In genomic region chr5:4987431-4987830, GRCh38 we compare ENCODE assay signal across 28 cellular contexts.
"Had no signal": no experiment of that assay in that cellular context is flagged by ENCODE, and none has a peak within 500 bp of the region (broad histone marks: within the 10 kb centered on the region; RNA-seq: fewer than 3 reads in every experiment).

No MANE protein-coding gene starts in this region.

- H3K4me3 ChIP-seq: heart right ventricle, hepatocyte, left lung, lower lobe of right lung, ovary, skin epidermis, stomach, suprapubic skin, thoracic aorta, tibial artery, upper lobe of right lung had no signal

- H3K36me3 ChIP-seq: heart right ventricle, left lung, lower lobe of right lung, ovary, stomach, suprapubic skin, thoracic aorta, tibial artery, upper lobe of right lung had no signal

- DNase-seq: heart right ventricle; islet precursor cell; kidney glomerular epithelial cell; left colon; left lung; lower lobe of right lung; mammary epithelial cell; mesenchymal stem cell; naive B cell; natural killer cell; ovary; retina; right cardiac atrium; stimulated activated CD4-positive, alpha-beta T cell treated with anti-CD3 and anti-CD28 coated beads, Interleukin-12 subunit alpha, Interleukin-12 subunit beta, amount 100 ng/mL, for 4 hours; stimulated activated CD4-positive, alpha-beta T cell treated with anti-CD3 and anti-CD28 coated beads, Interleukin-15, amount 100 ng/mL, for 24 hours; stimulated activated CD4-positive, alpha-beta T cell treated with anti-CD3 and anti-CD28 coated beads, Interleukin-2, amount 100 ng/mL, for 24 hours; stimulated activated CD4-positive, alpha-beta T cell treated with anti-CD3 and anti-CD28 coated beads, Interleukin-4, amount 100 ng/mL, for 1 hour; stimulated activated naive B cell treated with anti-CD40 and anti-IgM and Interleukin-4, amounts not matched to agents 10 μg/mL and 1 μg/mL and 100 μg/mL, for 72 hours; stimulated activated naive CD8-positive, alpha-beta T cell treated with anti-CD3 and anti-CD28 coated beads, Interleukin-15, Interleukin-2, amounts not matched to agents 100 U/mL and 50 U/mL, for 24 hours; stomach; tibial artery; trophoblast cell; upper lobe of right lung had no signal

- H3K9me3 ChIP-seq: heart right ventricle, left lung, lower lobe of right lung, ovary, stomach, suprapubic skin, thoracic aorta, tibial artery, upper lobe of right lung had no signal

- H3K4me1 ChIP-seq: heart right ventricle, left lung, lower lobe of right lung, stomach, suprapubic skin, tibial artery, upper lobe of right lung had no signal

- ATAC-seq: heart right ventricle; left colon; left lung; lower lobe of right lung; natural killer cell; right cardiac atrium; sciatic nerve; stimulated activated naive B cell treated with anti-CD40 and anti-IgM and Interleukin-4, amounts not matched to agents 10 μg/mL and 1 μg/mL and 100 μg/mL, for 72 hours; stimulated activated naive CD8-positive, alpha-beta T cell treated with anti-CD3 and anti-CD28 coated beads, Interleukin-15, Interleukin-2, amounts not matched to agents 100 U/mL and 50 U/mL, for 24 hours; upper lobe of right lung had no signal

- H3K27ac ChIP-seq: heart right ventricle, hepatocyte, left lung, lower lobe of right lung, ovary, skin epidermis, stomach, suprapubic skin, thoracic aorta, tibial artery, upper lobe of right lung had no signal

- H3K27me3 ChIP-seq: heart right ventricle, hepatocyte, left lung, ovary, stomach, suprapubic skin, tibial artery, upper lobe of right lung had no signal
